ENCODE assay signal across 1 cellular context in the genomic region with DNA sequence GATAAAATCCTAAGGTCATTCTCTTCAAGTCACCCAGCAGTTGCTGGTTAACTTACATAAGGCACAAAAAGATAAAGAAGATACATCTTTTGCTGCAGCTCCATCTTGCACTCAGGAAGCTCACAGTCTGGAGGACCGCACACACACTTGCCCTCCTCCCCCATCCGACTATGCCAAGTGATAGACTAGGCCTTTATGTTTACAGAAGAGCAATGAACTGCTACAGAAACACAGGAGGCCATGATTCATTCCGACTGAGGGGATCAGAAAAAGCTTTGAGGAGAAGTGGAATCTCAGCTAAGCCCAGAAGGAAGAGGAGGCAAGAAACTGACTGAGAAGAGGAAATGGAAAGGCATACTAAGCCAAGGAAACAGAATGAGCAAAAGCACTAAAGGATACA.
TF ChIP-seq lines count a peak whose summit lies in the region.

No MANE protein-coding gene starts in this region.

TF ChIP-seq in GM23338, 12 proteins besides CTCF, POLR2A, EP300 and RAD21 (continued from another document):
- TF ChIP-seq, protein P1, sequence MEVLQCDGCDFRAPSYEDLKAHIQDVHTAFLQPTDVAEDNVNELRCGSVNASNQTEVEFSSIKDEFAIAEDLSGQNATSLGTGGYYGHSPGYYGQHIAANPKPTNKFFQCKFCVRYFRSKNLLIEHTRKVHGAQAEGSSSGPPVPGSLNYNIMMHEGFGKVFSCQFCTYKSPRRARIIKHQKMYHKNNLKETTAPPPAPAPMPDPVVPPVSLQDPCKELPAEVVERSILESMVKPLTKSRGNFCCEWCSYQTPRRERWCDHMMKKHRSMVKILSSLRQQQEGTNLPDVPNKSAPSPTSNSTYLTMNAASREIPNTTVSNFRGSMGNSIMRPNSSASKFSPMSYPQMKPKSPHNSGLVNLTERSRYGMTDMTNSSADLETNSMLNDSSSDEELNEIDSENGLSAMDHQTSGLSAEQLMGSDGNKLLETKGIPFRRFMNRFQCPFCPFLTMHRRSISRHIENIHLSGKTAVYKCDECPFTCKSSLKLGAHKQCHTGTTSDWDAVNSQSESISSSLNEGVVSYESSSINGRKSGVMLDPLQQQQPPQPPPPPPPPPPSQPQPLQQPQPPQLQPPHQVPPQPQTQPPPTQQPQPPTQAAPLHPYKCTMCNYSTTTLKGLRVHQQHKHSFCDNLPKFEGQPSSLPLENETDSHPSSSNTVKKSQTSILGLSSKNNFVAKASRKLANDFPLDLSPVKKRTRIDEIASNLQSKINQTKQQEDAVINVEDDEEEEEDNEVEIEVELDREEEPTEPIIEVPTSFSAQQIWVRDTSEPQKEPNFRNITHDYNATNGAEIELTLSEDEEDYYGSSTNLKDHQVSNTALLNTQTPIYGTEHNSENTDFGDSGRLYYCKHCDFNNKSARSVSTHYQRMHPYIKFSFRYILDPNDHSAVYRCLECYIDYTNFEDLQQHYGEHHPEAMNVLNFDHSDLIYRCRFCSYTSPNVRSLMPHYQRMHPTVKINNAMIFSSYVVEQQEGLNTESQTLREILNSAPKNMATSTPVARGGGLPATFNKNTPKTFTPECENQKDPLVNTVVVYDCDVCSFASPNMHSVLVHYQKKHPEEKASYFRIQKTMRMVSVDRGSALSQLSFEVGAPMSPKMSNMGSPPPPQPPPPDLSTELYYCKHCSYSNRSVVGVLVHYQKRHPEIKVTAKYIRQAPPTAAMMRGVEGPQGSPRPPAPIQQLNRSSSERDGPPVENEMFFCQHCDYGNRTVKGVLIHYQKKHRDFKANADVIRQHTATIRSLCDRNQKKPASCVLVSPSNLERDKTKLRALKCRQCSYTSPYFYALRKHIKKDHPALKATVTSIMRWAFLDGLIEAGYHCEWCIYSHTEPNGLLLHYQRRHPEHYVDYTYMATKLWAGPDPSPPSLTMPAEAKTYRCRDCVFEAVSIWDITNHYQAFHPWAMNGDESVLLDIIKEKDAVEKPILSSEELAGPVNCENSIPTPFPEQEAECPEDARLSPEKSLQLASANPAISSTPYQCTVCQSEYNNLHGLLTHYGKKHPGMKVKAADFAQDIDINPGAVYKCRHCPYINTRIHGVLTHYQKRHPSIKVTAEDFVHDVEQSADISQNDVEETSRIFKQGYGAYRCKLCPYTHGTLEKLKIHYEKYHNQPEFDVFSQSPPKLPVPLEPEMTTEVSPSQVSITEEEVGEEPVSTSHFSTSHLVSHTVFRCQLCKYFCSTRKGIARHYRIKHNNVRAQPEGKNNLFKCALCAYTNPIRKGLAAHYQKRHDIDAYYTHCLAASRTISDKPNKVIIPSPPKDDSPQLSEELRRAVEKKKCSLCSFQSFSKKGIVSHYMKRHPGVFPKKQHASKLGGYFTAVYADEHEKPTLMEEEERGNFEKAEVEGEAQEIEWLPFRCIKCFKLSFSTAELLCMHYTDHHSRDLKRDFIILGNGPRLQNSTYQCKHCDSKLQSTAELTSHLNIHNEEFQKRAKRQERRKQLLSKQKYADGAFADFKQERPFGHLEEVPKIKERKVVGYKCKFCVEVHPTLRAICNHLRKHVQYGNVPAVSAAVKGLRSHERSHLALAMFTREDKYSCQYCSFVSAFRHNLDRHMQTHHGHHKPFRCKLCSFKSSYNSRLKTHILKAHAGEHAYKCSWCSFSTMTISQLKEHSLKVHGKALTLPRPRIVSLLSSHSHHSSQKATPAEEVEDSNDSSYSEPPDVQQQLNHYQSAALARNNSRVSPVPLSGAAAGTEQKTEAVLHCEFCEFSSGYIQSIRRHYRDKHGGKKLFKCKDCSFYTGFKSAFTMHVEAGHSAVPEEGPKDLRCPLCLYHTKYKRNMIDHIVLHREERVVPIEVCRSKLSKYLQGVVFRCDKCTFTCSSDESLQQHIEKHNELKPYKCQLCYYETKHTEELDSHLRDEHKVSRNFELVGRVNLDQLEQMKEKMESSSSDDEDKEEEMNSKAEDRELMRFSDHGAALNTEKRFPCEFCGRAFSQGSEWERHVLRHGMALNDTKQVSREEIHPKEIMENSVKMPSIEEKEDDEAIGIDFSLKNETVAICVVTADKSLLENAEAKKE (CRISPR knock-in tag; IDR thresholded peaks at IDR 0.05), result no peak
- TF ChIP-seq POLR2AphosphoS5 (IDR thresholded peaks at IDR 0.05; ENCODE audit: low read depth) (no peak), JUNB (IDR thresholded peaks at IDR 0.05; ENCODE audit: unreplicated experiment) (no peak), CREB1 (CRISPR knock-in tag; IDR thresholded peaks at IDR 0.05; ENCODE audit: low read depth) (no peak), ZNF331 (CRISPR knock-in tag; IDR thresholded peaks at IDR 0.05; ENCODE audit: low read depth) (no peak), STAT1 (IDR thresholded peaks at IDR 0.05; ENCODE audit: unreplicated experiment) (no peak), ZNF114 (CRISPR knock-in tag; IDR thresholded peaks at IDR 0.05) (no peak), EZH2phosphoT487 (IDR thresholded peaks at IDR 0.05; ENCODE audit: unreplicated experiment) (no peak)
- TF ChIP-seq, protein P2, sequence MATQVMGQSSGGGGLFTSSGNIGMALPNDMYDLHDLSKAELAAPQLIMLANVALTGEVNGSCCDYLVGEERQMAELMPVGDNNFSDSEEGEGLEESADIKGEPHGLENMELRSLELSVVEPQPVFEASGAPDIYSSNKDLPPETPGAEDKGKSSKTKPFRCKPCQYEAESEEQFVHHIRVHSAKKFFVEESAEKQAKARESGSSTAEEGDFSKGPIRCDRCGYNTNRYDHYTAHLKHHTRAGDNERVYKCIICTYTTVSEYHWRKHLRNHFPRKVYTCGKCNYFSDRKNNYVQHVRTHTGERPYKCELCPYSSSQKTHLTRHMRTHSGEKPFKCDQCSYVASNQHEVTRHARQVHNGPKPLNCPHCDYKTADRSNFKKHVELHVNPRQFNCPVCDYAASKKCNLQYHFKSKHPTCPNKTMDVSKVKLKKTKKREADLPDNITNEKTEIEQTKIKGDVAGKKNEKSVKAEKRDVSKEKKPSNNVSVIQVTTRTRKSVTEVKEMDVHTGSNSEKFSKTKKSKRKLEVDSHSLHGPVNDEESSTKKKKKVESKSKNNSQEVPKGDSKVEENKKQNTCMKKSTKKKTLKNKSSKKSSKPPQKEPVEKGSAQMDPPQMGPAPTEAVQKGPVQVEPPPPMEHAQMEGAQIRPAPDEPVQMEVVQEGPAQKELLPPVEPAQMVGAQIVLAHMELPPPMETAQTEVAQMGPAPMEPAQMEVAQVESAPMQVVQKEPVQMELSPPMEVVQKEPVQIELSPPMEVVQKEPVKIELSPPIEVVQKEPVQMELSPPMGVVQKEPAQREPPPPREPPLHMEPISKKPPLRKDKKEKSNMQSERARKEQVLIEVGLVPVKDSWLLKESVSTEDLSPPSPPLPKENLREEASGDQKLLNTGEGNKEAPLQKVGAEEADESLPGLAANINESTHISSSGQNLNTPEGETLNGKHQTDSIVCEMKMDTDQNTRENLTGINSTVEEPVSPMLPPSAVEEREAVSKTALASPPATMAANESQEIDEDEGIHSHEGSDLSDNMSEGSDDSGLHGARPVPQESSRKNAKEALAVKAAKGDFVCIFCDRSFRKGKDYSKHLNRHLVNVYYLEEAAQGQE (IDR thresholded peaks at IDR 0.05; ENCODE audit: unreplicated experiment), result no peak
